25 cellular contexts compared by ENCODE assay signal in the genomic region with DNA sequence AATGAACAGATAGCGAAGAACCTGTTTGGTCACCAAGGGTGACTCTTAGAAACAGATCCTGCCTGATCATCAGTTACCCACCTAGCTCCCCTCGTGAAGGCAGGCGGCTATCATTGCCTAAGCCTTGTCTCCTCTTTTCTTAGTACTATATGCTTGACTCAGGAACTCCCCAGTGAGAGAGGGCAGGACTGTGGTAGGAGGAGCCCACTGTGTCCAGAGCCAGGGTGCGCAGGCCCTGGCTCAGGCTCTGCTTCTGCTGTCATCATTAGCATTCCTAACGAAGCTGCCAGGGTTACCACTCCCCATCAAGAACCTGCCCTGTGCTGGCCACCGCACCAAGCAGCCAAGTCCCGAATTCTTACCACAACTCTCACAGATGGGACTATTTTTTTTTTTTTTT.
"Had no signal": no experiment of that assay in that cellular context is flagged by ENCODE, and none has a peak within 500 bp of the region (broad histone marks: within the 10 kb centered on the region; RNA-seq: fewer than 3 reads in every experiment).

No MANE protein-coding gene starts in this region.

- DNase-seq: heart left ventricle; kidney glomerular epithelial cell; left cardiac atrium; mesendoderm; mucosa of descending colon; naive thymus-derived CD4-positive, alpha-beta T cell; ovary; right lobe of liver; stimulated activated CD4-positive, alpha-beta T cell treated with anti-CD3 and anti-CD28 coated beads, Interleukin-1b, Interleukin-23, amount 100 ng/mL, for 48 hours; stimulated activated CD4-positive, alpha-beta T cell treated with anti-CD3 and anti-CD28 coated beads, Interleukin-2, amount 100 ng/mL, for 48 hours; stimulated activated naive B cell treated with anti-CD40 and anti-IgM and Interleukin-4, amounts not matched to agents 10 μg/mL and 1 μg/mL and 100 μg/mL, for 72 hours; stimulated activated naive CD8-positive, alpha-beta T cell treated with anti-CD3 and anti-CD28 coated beads, Interleukin-15, Interleukin-2, amounts not matched to agents 100 U/mL and 50 U/mL, for 24 hours; stomach; testis; thyroid gland; transverse colon; uterus had no signal

- H3K4me1 Mint-ChIP-seq: naive thymus-derived CD4-positive, alpha-beta T cell; stimulated activated naive B cell treated with anti-CD40 and anti-IgM and Interleukin-4, amounts not matched to agents 10 μg/mL and 1 μg/mL and 100 μg/mL, for 72 hours had no signal

- H3K36me3 Mint-ChIP-seq: naive thymus-derived CD4-positive, alpha-beta T cell; natural killer cell treated with Interleukin-12 subunit alpha and Interleukin-12 subunit beta and Interleukin-15 and Interleukin-18, amount 100 ng/mL, for 72 hours; stimulated activated naive B cell treated with anti-CD40 and anti-IgM and Interleukin-4, amounts not matched to agents 10 μg/mL and 1 μg/mL and 100 μg/mL, for 72 hours had no signal

- H3K9me3 Mint-ChIP-seq: mesothelial cell of epicardium; naive thymus-derived CD4-positive, alpha-beta T cell; natural killer cell treated with Interleukin-12 subunit alpha and Interleukin-12 subunit beta and Interleukin-15 and Interleukin-18, amount 100 ng/mL, for 72 hours; stimulated activated naive B cell treated with anti-CD40 and anti-IgM and Interleukin-4, amounts not matched to agents 10 μg/mL and 1 μg/mL and 100 μg/mL, for 72 hours had no signal

- H3K27ac Mint-ChIP-seq: mesothelial cell of epicardium; naive thymus-derived CD4-positive, alpha-beta T cell; natural killer cell treated with Interleukin-12 subunit alpha and Interleukin-12 subunit beta and Interleukin-15 and Interleukin-18, amount 100 ng/mL, for 72 hours; progenitor cell of endocrine pancreas; stimulated activated naive B cell treated with anti-CD40 and anti-IgM and Interleukin-4, amounts not matched to agents 10 μg/mL and 1 μg/mL and 100 μg/mL, for 72 hours had no signal

- H3K4me1 ChIP-seq: heart left ventricle, right atrium auricular region, right lobe of liver, stomach, testis, transverse colon, uterus had no signal

- H3K4me3 ChIP-seq: heart left ventricle, hepatocyte, lung, mucosa of descending colon, ovary, right atrium auricular region, right lobe of liver, smooth muscle cell, stomach, testis, thyroid gland, transverse colon, uterus had no signal

- H3K36me3 ChIP-seq: ovary, right atrium auricular region, stomach, thyroid gland, transverse colon, uterus had no signal

- H3K27ac ChIP-seq: heart left ventricle, hepatocyte, ovary, right atrium auricular region, right lobe of liver, stomach, testis, thyroid gland, transverse colon, uterus had no signal

- ATAC-seq: left cardiac atrium; left lobe of liver; mucosa of descending colon; naive thymus-derived CD4-positive, alpha-beta T cell; natural killer cell treated with Interleukin-12 subunit alpha and Interleukin-12 subunit beta and Interleukin-15 and Interleukin-18, amount 100 ng/mL, for 72 hours; stimulated activated naive B cell treated with anti-CD40 and anti-IgM and Interleukin-4, amounts not matched to agents 10 μg/mL and 1 μg/mL and 100 μg/mL, for 72 hours; stimulated activated naive CD8-positive, alpha-beta T cell treated with anti-CD3 and anti-CD28 coated beads, Interleukin-15, Interleukin-2, amounts not matched to agents 100 U/mL and 50 U/mL, for 24 hours had no signal

- H3K27me3 Mint-ChIP-seq: natural killer cell treated with Interleukin-12 subunit alpha and Interleukin-12 subunit beta and Interleukin-15 and Interleukin-18, amount 100 ng/mL, for 72 hours; progenitor cell of endocrine pancreas had no signal

- H3K9me3 ChIP-seq: heart left ventricle, mucosa of descending colon, ovary, right atrium auricular region, right lobe of liver, stomach, testis, thyroid gland, transverse colon, uterus had no signal

- H3K27me3 ChIP-seq: heart left ventricle, hepatocyte, ovary, right atrium auricular region, right lobe of liver, stomach, testis, thyroid gland, transverse colon, uterus had no signal

- H3K4me3 Mint-ChIP-seq: mesothelial cell of epicardium; naive thymus-derived CD4-positive, alpha-beta T cell; natural killer cell treated with Interleukin-12 subunit alpha and Interleukin-12 subunit beta and Interleukin-15 and Interleukin-18, amount 100 ng/mL, for 72 hours; stimulated activated naive B cell treated with anti-CD40 and anti-IgM and Interleukin-4, amounts not matched to agents 10 μg/mL and 1 μg/mL and 100 μg/mL, for 72 hours had no signal
